In genomic region chr1:230798491-230798890, GRCh38 we compare ENCODE assay signal across 20 cellular contexts. TPM values are rescaled to one million over a fixed set of nuclear protein-coding genes. Genes with fewer than 3 reads are reported as not detected.
"Had no signal": no experiment of that assay in that cellular context is flagged by ENCODE, and none has a peak within 500 bp of the region (broad histone marks: within the 10 kb centered on the region; RNA-seq: fewer than 3 reads in every experiment).

No MANE protein-coding gene starts in this region.

- H3K9ac ChIP-seq: parathyroid adenoma had no signal

- H3K4me1 ChIP-seq: body of pancreas, heart right ventricle, parathyroid adenoma, upper lobe of right lung had no signal

- H3K9me3 ChIP-seq: body of pancreas, heart right ventricle, thoracic aorta, upper lobe of right lung had no signal

- H3K27me3 ChIP-seq: body of pancreas, heart right ventricle, upper lobe of right lung had no signal

- H3K36me3 ChIP-seq: heart right ventricle, thoracic aorta, upper lobe of right lung had no signal

- ATAC-seq: activated CD4-positive, CD25-positive, alpha-beta regulatory T cell treated with anti-CD3 and anti-CD28 coated beads, Interleukin-2, amount 50 U/mL, for 24 hours; natural killer cell treated with Interleukin-12 subunit alpha and Interleukin-12 subunit beta and Interleukin-15 and Interleukin-18, amount 100 ng/mL, for 72 hours; stimulated activated naive B cell treated with anti-CD40 and anti-IgM and Interleukin-4, amounts not matched to agents 10 μg/mL and 1 μg/mL and 100 μg/mL, for 72 hours had no signal

- H3K27ac ChIP-seq: body of pancreas, epithelial cell of prostate, heart right ventricle, parathyroid adenoma, thoracic aorta, upper lobe of right lung, VCaP had no signal

- DNase-seq: activated CD4-positive, alpha-beta memory T cell treated with anti-CD3 and anti-CD28 coated beads, Interleukin-2, amount 10 ng/mL, durations not matched to agents 7 days and 5 days; activated effector memory CD4-positive, alpha-beta T cell treated with anti-CD3 and anti-CD28 coated beads, Interleukin-2, amount 50 U/mL, for 16 hours; activated naive CD4-positive, alpha-beta T cell treated with anti-CD3 and anti-CD28 coated beads, Interleukin-2, amount 10 ng/mL, durations not matched to agents 7 days and 5 days; activated T-cell treated with anti-CD3 and anti-CD28 coated beads for 4 hours; stimulated activated CD4-positive, alpha-beta T cell treated with anti-CD3 and anti-CD28 coated beads, Interleukin-2, amount 100 ng/mL, for 24 hours; stimulated activated naive B cell treated with anti-CD40 and anti-IgM and Interleukin-4, amounts not matched to agents 10 μg/mL and 1 μg/mL and 100 μg/mL, for 72 hours; upper lobe of right lung had no signal

- H2AFZ ChIP-seq: parathyroid adenoma had no signal

- H3K4me3 ChIP-seq: body of pancreas, heart right ventricle, lung, thoracic aorta, upper lobe of right lung had no signal

RNA-seq across cellular contexts. Expression of gene CAPN9, which starts 51.3 kb away (rescaled TPM):
- total RNA-seq: activated CD4-positive, alpha-beta memory T cell treated with anti-CD3 and anti-CD28 coated beads, Interleukin-2, amount 10 ng/mL, durations not matched to agents 7 days and 5 days; activated CD4-positive, alpha-beta T cell treated with anti-CD3 and anti-CD28 coated beads, Interleukin-2, amount 10 ng/mL, durations not matched to agents 24 days and 14 days; fibroblast of villous mesenchyme; natural killer cell treated with Interleukin-12 subunit alpha and Interleukin-12 subunit beta and Interleukin-15 and Interleukin-18, amount 100 ng/mL, for 72 hours; T-helper 2 cell treated with Interferon-gamma antibody and Interleukin-4, amounts not matched to agents 100 ng/mL and 5 ng/mL, for 36 hours had no signal
- polyA plus RNA-seq: heart right ventricle, keratinocyte had no signal
